Comparison of ENCODE assay signal across 19 cellular contexts in genomic region chr2:143347901-143348300, GRCh38.
DNase-seq lines count a peak whose midpoint lies in the region; ATAC-seq, FAIRE-seq and TF ChIP-seq lines count a peak whose summit lies in the region.
"Had no signal": no experiment of that assay in that cellular context is flagged by ENCODE, and none has a peak within 500 bp of the region (broad histone marks: within the 10 kb centered on the region; RNA-seq: fewer than 3 reads in every experiment).

No MANE protein-coding gene starts in this region.

- no peaks in the 10 kb centered on the region for H3K27me3 Mint-ChIP-seq in CD14-positive monocyte (ENCODE audit: low read depth in 3 of 3)
- H3K27me3 Mint-ChIP-seq: CD4-positive, alpha-beta T cell had no signal

- TF ChIP-seq RAD21 in HepG2 (CRISPR knock-in tag; IDR thresholded peaks at IDR 0.05) = no peak
- TF ChIP-seq RAD21 in K562 (CRISPR knock-in tag; conservative IDR thresholded peaks at IDR 0.05 in 1 of 2, IDR thresholded peaks at IDR 0.05 in 1 of 2) = no peak

- intact Hi-C loops in HepG2 (cut with micrococcal nuclease; ENCODE audit: unreplicated experiment) = no loop called here
- intact Hi-C loops in right lobe of liver (cut with DNase I) = no loop called here
- intact Hi-C loops in K562 (cut with micrococcal nuclease) = no loop called here
- intact Hi-C loops in CD14-positive monocyte (cut with micrococcal nuclease) = no loop called here

- POLR2A ChIA-PET in HepG2 (lab: Yijun Ruan, JAX) = no interaction called here
- POLR2A ChIA-PET in K562 (lab: Yijun Ruan, JAX) = no interaction called here

- no peaks in the 10 kb centered on the region for H3K4me1 Mint-ChIP-seq in CD14-positive monocyte

- no peak overlapping the region for H3K27ac Mint-ChIP-seq in CD14-positive monocyte
- H3K27ac Mint-ChIP-seq: CD4-positive, alpha-beta T cell; HFFc6 had no signal

- H3K4me2 ChIP-seq in HepG2 (ENCODE audit: low read depth, low read length) (no peak overlapping the region), K562 (ENCODE audit: insufficient read depth, low read length) (no peak overlapping the region)
- H3K4me2 ChIP-seq: BLaER1 treated with 17β-estradiol and CSF1 and Interleukin-3, amounts not matched to agents 10 nM and 100 nM had no signal

- H3K36me3 Mint-ChIP-seq in CD14-positive monocyte = peaks cover 10 to 20% of the 10 kb centered on the region in 2 donors

- no peaks in the 10 kb centered on the region for H3K9me1 ChIP-seq in K562 (ENCODE audit: control insufficient read depth, insufficient read depth, low read length)

- H3K4me3 ChIP-seq in HepG2 (replicated peaks in 1 of 3; ENCODE audit: insufficient read depth in 1 of 3, low read depth in 2 of 3, low read length in 3 of 3) = no peak overlapping the region
- H3K4me3 ChIP-seq in right lobe of liver = no peak overlapping the region
- no peak overlapping the region for H3K4me3 ChIP-seq in K562
- H3K4me3 ChIP-seq: BLaER1 treated with 17β-estradiol and CSF1 and Interleukin-3, amounts not matched to agents 10 nM and 100 nM; GM12878 had no signal

- no peaks in the 10 kb centered on the region for H4K20me1 ChIP-seq in HepG2 (ENCODE audit: insufficient read depth, low read length)
- no peaks in the 10 kb centered on the region for H4K20me1 ChIP-seq in K562 (replicated peaks; ENCODE audit: control insufficient read depth, insufficient read depth, low read length)

- H2AFZ ChIP-seq in HepG2 (ENCODE audit: low read length) (no peak overlapping the region), K562 (ENCODE audit: low read depth, low read length) (no peak overlapping the region)

- no peak for ATAC-seq in HepG2
- ATAC-seq in right lobe of liver = no peak
- no peak for ATAC-seq in K562
- ATAC-seq in HG02973 (IDR thresholded peaks at IDR 0.05; ENCODE audit: unreplicated experiment) = no peak
- ATAC-seq: GM12878 had no signal

- peaks cover 0 to 2% (median 0%) of the 10 kb centered on the region in 7 donors for H3K9me3 Mint-ChIP-seq in CD14-positive monocyte
- H3K9me3 Mint-ChIP-seq: CD4-positive, alpha-beta T cell; HFFc6 had no signal

- no peak overlapping the region for H3K9ac ChIP-seq in HepG2 (ENCODE audit: insufficient read depth, low read depth, low read length)
- H3K9ac ChIP-seq in K562 (ENCODE audit: insufficient read depth in 1 of 2, low read depth in 2 of 2, low read length in 2 of 2) = no peak overlapping the region
- H3K9ac ChIP-seq: BLaER1 treated with 17β-estradiol and CSF1 and Interleukin-3, amounts not matched to agents 10 nM and 100 nM had no signal

- FAIRE-seq in HepG2 (lab: Jason Lieb, UNC) (no peak), K562 (lab: Jason Lieb, UNC) (peak; percentile 35)
- FAIRE-seq: GM12878, H1 had no signal

- no peak for TF ChIP-seq CTCF in HepG2 (CRISPR knock-in tag; IDR thresholded peaks at IDR 0.05)
- TF ChIP-seq CTCF in right lobe of liver (IDR thresholded peaks at IDR 0.05) = no peak
- no peak for TF ChIP-seq CTCF in K562 (IDR thresholded peaks at IDR 0.05 in 2 of 3, conservative IDR thresholded peaks at IDR 0.05 in 1 of 3; ENCODE audit: insufficient read depth in 2 of 3, low read depth in 1 of 3, low read length in 3 of 3)
- no peak for TF ChIP-seq CTCF in CD14-positive monocyte (IDR thresholded peaks at IDR 0.05)

- H3K27ac ChIP-seq in HepG2 (ENCODE audit: extremely low read length, insufficient read depth, low read length) (no peak overlapping the region), right lobe of liver (no peak overlapping the region), K562 (ENCODE audit: extremely low read depth, low read depth, low read length) (no peak overlapping the region)
- H3K27ac ChIP-seq: BLaER1 treated with 17β-estradiol and CSF1 and Interleukin-3, amounts not matched to agents 10 nM and 100 nM; HL-60 had no signal

- WGBS in HepG2 (ENCODE audit: low lambda C conversion rate) = 1% methylated on average over 2 of the region's 2 CpGs
- 92% methylated on average over 2 of the region's 2 CpGs for WGBS in right lobe of liver (ENCODE audit: insufficient coverage, low coverage, low lambda C conversion rate, missing lambda C conversion rate)
- 4% methylated on average over 2 of the region's 2 CpGs for WGBS in K562 (ENCODE audit: insufficient coverage, low coverage, missing lambda C conversion rate)

- H3K36me3 ChIP-seq in HepG2 (replicated peaks in 1 of 2; ENCODE audit: control insufficient read depth in 1 of 2, insufficient read depth in 2 of 2, low read length in 2 of 2) (no peaks in the 10 kb centered on the region), right lobe of liver (no peaks in the 10 kb centered on the region), K562 (ENCODE audit: control insufficient read depth, insufficient read depth, low read length) (no peaks in the 10 kb centered on the region)

- H3K79me2 ChIP-seq in HepG2 (ENCODE audit: insufficient read depth, low read length) = no peaks in the 10 kb centered on the region
- H3K79me2 ChIP-seq in K562 (ENCODE audit: control insufficient read depth, insufficient read depth, low read length) = no peaks in the 10 kb centered on the region

- peaks cover 0 to 6% of the 10 kb centered on the region in 2 experiments; a peak in 1 of 5 replicates for H3K27me3 ChIP-seq in HepG2 (ENCODE audit: control insufficient read depth in 1 of 2, insufficient read depth in 2 of 2, low read length in 2 of 2)
- H3K27me3 ChIP-seq in right lobe of liver = no peaks in the 10 kb centered on the region
- H3K27me3 ChIP-seq in K562 (ENCODE audit: control insufficient read depth in 2 of 2, insufficient read depth in 2 of 2, low read length in 2 of 2) = no peaks in the 10 kb centered on the region
- H3K27me3 ChIP-seq: BLaER1 treated with 17β-estradiol and CSF1 and Interleukin-3, amounts not matched to agents 10 nM and 100 nM had no signal

- CTCF ChIA-PET in HepG2 (lab: Yijun Ruan, JAX; ENCODE audit: low intra/inter-chr PET ratio, low total read pairs) = no interaction called here
- CTCF ChIA-PET in K562 (lab: Yijun Ruan, JAX; ENCODE audit: low intra/inter-chr PET ratio) = no interaction called here

- no peak for TF ChIP-seq POLR2A in HepG2 (IDR thresholded peaks at IDR 0.05; ENCODE audit: insufficient read depth in 1 of 2, low read depth in 2 of 2, low read length in 2 of 2)
- TF ChIP-seq POLR2A in right lobe of liver (IDR thresholded peaks at IDR 0.05) = no peak
- TF ChIP-seq POLR2A in K562 (conservative IDR thresholded peaks at IDR 0.05) = no peak

- in situ Hi-C loops in HepG2 (cut with HindIII; ENCODE audit: extremely low pct_ligation_motif_present, low pct_unique_long_range_greater_than_20kb) (no loop called here), K562 (cut with MboI) (no loop called here)

- no TSS peak for BruUV-seq in HepG2 (replicated peaks; lab: Mats Ljungman, UMichigan)
- no TSS peak for BruUV-seq in K562 (replicated peaks; lab: Mats Ljungman, UMichigan)

- peak; percentile 37 for DNase-seq in NCI-H1105 treated with DMSO at 0.1 percent for 48 hours (lab: John Stamatoyannopoulos, UW)
- DNase-seq in NCI-H1105 (lab: John Stamatoyannopoulos, UW) = no peak
- DNase-seq in HepG2 (ENCODE audit: low spot score) = no peak
- no peak for DNase-seq in right lobe of liver
- DNase-seq in K562 (ENCODE audit: extremely low read depth in 1 of 4, low spot score in 3 of 4) = no peak
- DNase-seq in CD14-positive monocyte (ENCODE audit: low spot score) = no peak
- no peak for DNase-seq in activated gamma-delta T cell (lab: John Stamatoyannopoulos, UW)
- DNase-seq: 8988T; ACHN; CD4-positive, alpha-beta T cell; DMS79; HCEC 1CT; HFFc6; IMR-90 had no signal

- no peak for TF ChIP-seq EP300 in HepG2 (IDR thresholded peaks at IDR 0.05; ENCODE audit: low read depth in 2 of 2, low read length in 2 of 2)
- no peak for TF ChIP-seq EP300 in HepG2 (CRISPR knock-in tag; IDR thresholded peaks at IDR 0.05; ENCODE audit: borderline replicate concordance)
- TF ChIP-seq EP300 in K562 (IDR thresholded peaks at IDR 0.05; ENCODE audit: low read length) = no peak

- H3K9me3 ChIP-seq in HepG2 (ENCODE audit: low read length) (no peaks in the 10 kb centered on the region), right lobe of liver (no peaks in the 10 kb centered on the region), K562 (replicated peaks; ENCODE audit: control insufficient read depth, insufficient read depth, low read depth, low read length) (no peaks in the 10 kb centered on the region)
- H3K9me3 ChIP-seq: BLaER1 treated with 17β-estradiol and CSF1 and Interleukin-3, amounts not matched to agents 10 nM and 100 nM had no signal

- no peak overlapping the region for H3K4me3 Mint-ChIP-seq in CD14-positive monocyte
- H3K4me3 Mint-ChIP-seq: CD4-positive, alpha-beta T cell; HFFc6 had no signal

- no peaks in the 10 kb centered on the region for H3K4me1 ChIP-seq in HepG2 (ENCODE audit: insufficient read depth, low read length)
- H3K4me1 ChIP-seq in right lobe of liver = peaks cover 0 to 3% (median 0%) of the 10 kb centered on the region in 4 donors
- no peaks in the 10 kb centered on the region for H3K4me1 ChIP-seq in K562 (replicated peaks in 1 of 2; ENCODE audit: control insufficient read depth in 2 of 2, insufficient read depth in 2 of 2, low read length in 2 of 2)
- H3K4me1 ChIP-seq: BLaER1 treated with 17β-estradiol and CSF1 and Interleukin-3, amounts not matched to agents 10 nM and 100 nM had no signal

TF ChIP-seq in HepG2, 621 proteins besides CTCF, POLR2A, EP300 and RAD21 (continues in another document):
- peak; percentile 62 to 80 for TF ChIP-seq MAFK (conservative IDR thresholded peaks at IDR 0.05 in 1 of 2, IDR thresholded peaks at IDR 0.05 in 1 of 2; ENCODE audit: low read length in 2 of 2)
- peak; percentile 59 for TF ChIP-seq MAFF (IDR thresholded peaks at IDR 0.05; ENCODE audit: low read depth, low read length)

TF ChIP-seq in K562, 482 proteins besides CTCF, POLR2A, EP300 and RAD21:
- TF ChIP-seq MAFG (tag; conservative IDR thresholded peaks at IDR 0.05) (peak; percentile 20; the same call in 1 of the 2 replicates), ZNF316 (IDR thresholded peaks at IDR 0.05) (peak; percentile 12; the same call in 1 of the 2 replicates), SMAD4 (CRISPR knock-in tag; conservative IDR thresholded peaks at IDR 0.05) (no peak), TFE3 (CRISPR knock-in tag; IDR thresholded peaks at IDR 0.05) (peak; percentile 53)
TF ChIP-seq in K562: peak in this region for 3.
